In the genomic region with DNA sequence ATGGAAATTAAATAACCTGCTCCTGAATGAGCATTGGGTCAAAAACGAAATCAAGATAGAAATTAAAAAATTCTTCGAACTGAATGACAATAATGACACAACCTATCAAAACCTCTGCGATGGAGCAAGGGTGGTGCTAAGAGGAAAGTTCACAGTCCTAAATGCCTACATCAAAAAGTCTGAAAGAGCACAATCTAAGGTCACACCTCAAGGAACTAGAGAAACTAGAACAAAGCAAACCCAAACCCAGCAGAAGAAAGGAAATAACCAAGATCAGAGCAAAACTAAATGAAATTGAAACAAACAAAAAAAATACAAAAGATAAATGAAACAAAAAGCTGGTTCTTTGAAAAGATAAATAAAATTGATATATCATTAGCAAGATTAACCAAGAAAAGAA, we compare ENCODE assay signal across 8 cellular contexts. TPM values are rescaled to one million over a fixed set of nuclear protein-coding genes. Genes with fewer than 3 reads are reported as not detected.
A peak's percentile ranks its signal among the peaks of the same experiment; 100 is the strongest.
DNase-seq lines count a peak whose midpoint lies in the region; ATAC-seq and TF ChIP-seq lines count a peak whose summit lies in the region.
"Not testable (repeated sequence)": the region's sequence is repeated elsewhere in the genome, so short reads cannot be mapped to it uniquely, and the experiment has no call there.

No MANE protein-coding gene starts in this region.

- not testable (repeated sequence) for H3K27ac ChIP-seq in HEK293 (ENCODE audit: extremely low read depth, low read depth, low read length)
- H3K27ac ChIP-seq in naive thymus-derived CD4-positive, alpha-beta T cell (ENCODE audit: low read depth, low read length) = peak overlapping the region; percentile 33

- H3K27me3 ChIP-seq in naive thymus-derived CD4-positive, alpha-beta T cell (ENCODE audit: control insufficient read depth in 2 of 2, insufficient read depth in 2 of 2, low read length in 2 of 2) = not testable (repeated sequence)

- peak; percentile 57 for ATAC-seq in activated CD4-positive, alpha-beta T cell treated with anti-CD3 and anti-CD28 coated beads for 36 hours
- ATAC-seq in activated CD8-positive, alpha-beta memory T cell treated with anti-CD3 and anti-CD28 coated beads, Interleukin-2, amount 10 ng/mL, durations not matched to agents 7 days and 5 days; stimulated activated effector memory CD8-positive, alpha-beta T cell treated with anti-CD3 and anti-CD28 coated beads, Interleukin-12 subunit alpha, Interleukin-12 subunit beta, amount 100 ng/mL, for 72 hours: not testable (repeated sequence)
- peak; percentile 77 for ATAC-seq in activated naive CD8-positive, alpha-beta T cell treated with anti-CD3 and anti-CD28 coated beads, Interleukin-2, amount 50 U/mL, for 24 hours
- peak; percentile 54 for ATAC-seq in naive thymus-derived CD4-positive, alpha-beta T cell

- intact Hi-C loops in CD14-positive monocyte (cut with micrococcal nuclease); activated CD4-positive, alpha-beta T cell treated with anti-CD3 and anti-CD28 coated beads for 36 hours (cut with DNase I, micrococcal nuclease): not testable (repeated sequence)
- intact Hi-C loops in activated naive CD4-positive, alpha-beta T cell treated with anti-CD3 and anti-CD28 coated beads for 36 hours (cut with micrococcal nuclease) = loop anchor here (1.0 kb wide), 1 partner anchor 8 kb away; no protein-coding TSS in a partner anchor
- intact Hi-C loops in naive thymus-derived CD4-positive, alpha-beta T cell (cut with micrococcal nuclease) = loop anchor here (1.0 kb wide), 5 partner anchors 8 to 40 kb away; a partner anchor contains a TSS

- H3K36me3 Mint-ChIP-seq in CD14-positive monocyte = peaks cover 15 to 22% of the 10 kb centered on the region in 2 donors
- peaks cover 30% of the 10 kb centered on the region for H3K36me3 Mint-ChIP-seq in activated CD4-positive, alpha-beta T cell treated with anti-CD3 and anti-CD28 coated beads for 36 hours (ENCODE audit: low read depth)
- peaks cover 43% of the 10 kb centered on the region for H3K36me3 Mint-ChIP-seq in activated CD8-positive, alpha-beta memory T cell treated with anti-CD3 and anti-CD28 coated beads, Interleukin-2, amount 10 ng/mL, durations not matched to agents 7 days and 5 days
- peaks cover 13% of the 10 kb centered on the region for H3K36me3 Mint-ChIP-seq in activated naive CD4-positive, alpha-beta T cell treated with anti-CD3 and anti-CD28 coated beads for 36 hours (ENCODE audit: low read depth)
- H3K36me3 Mint-ChIP-seq in activated naive CD8-positive, alpha-beta T cell treated with anti-CD3 and anti-CD28 coated beads, Interleukin-2, amount 50 U/mL, for 24 hours (ENCODE audit: low read depth) = peaks cover 49% of the 10 kb centered on the region
- peaks cover 4 to 34% (median 6%) of the 10 kb centered on the region in 5 donors for H3K36me3 Mint-ChIP-seq in naive thymus-derived CD4-positive, alpha-beta T cell
- peaks cover 22% of the 10 kb centered on the region for H3K36me3 Mint-ChIP-seq in stimulated activated effector memory CD8-positive, alpha-beta T cell treated with anti-CD3 and anti-CD28 coated beads, Interleukin-12 subunit alpha, Interleukin-12 subunit beta, amount 100 ng/mL, for 72 hours

- H3K4me3 Mint-ChIP-seq in CD14-positive monocyte = not testable (repeated sequence)
- peak overlapping the region; percentile 61 for H3K4me3 Mint-ChIP-seq in activated CD4-positive, alpha-beta T cell treated with anti-CD3 and anti-CD28 coated beads for 36 hours
- peak overlapping the region; percentile 73 for H3K4me3 Mint-ChIP-seq in activated CD8-positive, alpha-beta memory T cell treated with anti-CD3 and anti-CD28 coated beads, Interleukin-2, amount 10 ng/mL, durations not matched to agents 7 days and 5 days
- peak overlapping the region; percentile 63 for H3K4me3 Mint-ChIP-seq in activated naive CD4-positive, alpha-beta T cell treated with anti-CD3 and anti-CD28 coated beads for 36 hours
- peak overlapping the region; percentile 76 for H3K4me3 Mint-ChIP-seq in activated naive CD8-positive, alpha-beta T cell treated with anti-CD3 and anti-CD28 coated beads, Interleukin-2, amount 50 U/mL, for 24 hours
- peak overlapping the region; percentile 8 to 84 (median 72) for H3K4me3 Mint-ChIP-seq in naive thymus-derived CD4-positive, alpha-beta T cell
- H3K4me3 Mint-ChIP-seq in stimulated activated effector memory CD8-positive, alpha-beta T cell treated with anti-CD3 and anti-CD28 coated beads, Interleukin-12 subunit alpha, Interleukin-12 subunit beta, amount 100 ng/mL, for 72 hours = peak overlapping the region; percentile 56

- DNase-seq in CD14-positive monocyte (ENCODE audit: low spot score); activated CD4-positive, alpha-beta T cell treated with anti-CD3 and anti-CD28 coated beads for 36 hours; activated CD8-positive, alpha-beta memory T cell treated with anti-CD3 and anti-CD28 coated beads, Interleukin-2, amount 10 ng/mL, durations not matched to agents 7 days and 5 days; activated naive CD8-positive, alpha-beta T cell treated with anti-CD3 and anti-CD28 coated beads, Interleukin-2, amount 50 U/mL, for 24 hours; stimulated activated effector memory CD8-positive, alpha-beta T cell treated with anti-CD3 and anti-CD28 coated beads, Interleukin-12 subunit alpha, Interleukin-12 subunit beta, amount 100 ng/mL, for 72 hours (ENCODE audit: low spot score in 2 of 2): not testable (repeated sequence)
- DNase-seq in activated naive CD4-positive, alpha-beta T cell treated with anti-CD3 and anti-CD28 coated beads for 36 hours = peak; percentile 35
- peak in 7 of 9 donors; percentile 31 to 69 (median 48) for DNase-seq in naive thymus-derived CD4-positive, alpha-beta T cell

- not testable (repeated sequence) for H3K4me3 ChIP-seq in HEK293 (ENCODE audit: low read depth, low read length); naive thymus-derived CD4-positive, alpha-beta T cell (ENCODE audit: low read length)

- H3K27ac Mint-ChIP-seq in CD14-positive monocyte = peak overlapping the region in 5 of 7 donors; percentile 10 to 84 (median 70)
- peak overlapping the region; percentile 71 for H3K27ac Mint-ChIP-seq in activated CD4-positive, alpha-beta T cell treated with anti-CD3 and anti-CD28 coated beads for 36 hours
- peak overlapping the region; percentile 80 for H3K27ac Mint-ChIP-seq in activated CD8-positive, alpha-beta memory T cell treated with anti-CD3 and anti-CD28 coated beads, Interleukin-2, amount 10 ng/mL, durations not matched to agents 7 days and 5 days
- peak overlapping the region; percentile 18 for H3K27ac Mint-ChIP-seq in activated naive CD4-positive, alpha-beta T cell treated with anti-CD3 and anti-CD28 coated beads for 36 hours
- H3K27ac Mint-ChIP-seq in activated naive CD8-positive, alpha-beta T cell treated with anti-CD3 and anti-CD28 coated beads, Interleukin-2, amount 50 U/mL, for 24 hours = peak overlapping the region; percentile 85
- H3K27ac Mint-ChIP-seq in naive thymus-derived CD4-positive, alpha-beta T cell = peak overlapping the region; percentile 4 to 92 (median 77)
- peak overlapping the region; percentile 74 for H3K27ac Mint-ChIP-seq in stimulated activated effector memory CD8-positive, alpha-beta T cell treated with anti-CD3 and anti-CD28 coated beads, Interleukin-12 subunit alpha, Interleukin-12 subunit beta, amount 100 ng/mL, for 72 hours

- peaks cover 0 to 10% (median 0%) of the 10 kb centered on the region in 7 donors for H3K9me3 Mint-ChIP-seq in CD14-positive monocyte
- not testable (repeated sequence) for H3K9me3 Mint-ChIP-seq in activated CD4-positive, alpha-beta T cell treated with anti-CD3 and anti-CD28 coated beads for 36 hours (ENCODE audit: low read depth); activated CD8-positive, alpha-beta memory T cell treated with anti-CD3 and anti-CD28 coated beads, Interleukin-2, amount 10 ng/mL, durations not matched to agents 7 days and 5 days (ENCODE audit: low read depth); activated naive CD4-positive, alpha-beta T cell treated with anti-CD3 and anti-CD28 coated beads for 36 hours; stimulated activated effector memory CD8-positive, alpha-beta T cell treated with anti-CD3 and anti-CD28 coated beads, Interleukin-12 subunit alpha, Interleukin-12 subunit beta, amount 100 ng/mL, for 72 hours
- peaks cover 14% of the 10 kb centered on the region for H3K9me3 Mint-ChIP-seq in activated naive CD8-positive, alpha-beta T cell treated with anti-CD3 and anti-CD28 coated beads, Interleukin-2, amount 50 U/mL, for 24 hours
- peaks cover 0 to 14% (median 5%) of the 10 kb centered on the region in 11 donors for H3K9me3 Mint-ChIP-seq in naive thymus-derived CD4-positive, alpha-beta T cell

- POLR2A ChIA-PET in HEK293 (lab: Yijun Ruan, JAX) = interaction anchor here (0.7 kb wide), 1 partner anchor 385 kb away, joined by 4 read pairs; no protein-coding TSS in a partner anchor
- POLR2A ChIA-PET in activated CD4-positive, alpha-beta T cell treated with anti-CD3 and anti-CD28 coated beads for 36 hours (lab: Charles Lee) = interaction anchor here (1.1 kb wide), 1 partner anchor 69 kb away, joined by 3 read pairs; no protein-coding TSS in a partner anchor
- POLR2A ChIA-PET in naive thymus-derived CD4-positive, alpha-beta T cell (lab: Charles Lee) = not testable (repeated sequence)

- TF ChIP-seq CTCF in CD14-positive monocyte (IDR thresholded peaks at IDR 0.05); HEK293 (tag by site-specific recombination; IDR thresholded peaks at IDR 0.05): not testable (repeated sequence)

- peaks cover 90% of the 10 kb centered on the region for H3K4me1 Mint-ChIP-seq in CD14-positive monocyte
- H3K4me1 Mint-ChIP-seq in activated CD4-positive, alpha-beta T cell treated with anti-CD3 and anti-CD28 coated beads for 36 hours = peaks cover 72% of the 10 kb centered on the region
- H3K4me1 Mint-ChIP-seq in activated CD8-positive, alpha-beta memory T cell treated with anti-CD3 and anti-CD28 coated beads, Interleukin-2, amount 10 ng/mL, durations not matched to agents 7 days and 5 days = peaks cover 67% of the 10 kb centered on the region
- H3K4me1 Mint-ChIP-seq in activated naive CD4-positive, alpha-beta T cell treated with anti-CD3 and anti-CD28 coated beads for 36 hours (ENCODE audit: low read depth) = peaks cover 68% of the 10 kb centered on the region
- H3K4me1 Mint-ChIP-seq in activated naive CD8-positive, alpha-beta T cell treated with anti-CD3 and anti-CD28 coated beads, Interleukin-2, amount 50 U/mL, for 24 hours = peaks cover 87% of the 10 kb centered on the region
- H3K4me1 Mint-ChIP-seq in naive thymus-derived CD4-positive, alpha-beta T cell = peaks cover 48 to 78% (median 61%) of the 10 kb centered on the region in 7 donors
- peaks cover 74% of the 10 kb centered on the region for H3K4me1 Mint-ChIP-seq in stimulated activated effector memory CD8-positive, alpha-beta T cell treated with anti-CD3 and anti-CD28 coated beads, Interleukin-12 subunit alpha, Interleukin-12 subunit beta, amount 100 ng/mL, for 72 hours

- not testable (repeated sequence) for H3K4me1 ChIP-seq in HEK293 (ENCODE audit: control insufficient read depth, insufficient read depth, low read length)
- H3K4me1 ChIP-seq in naive thymus-derived CD4-positive, alpha-beta T cell (ENCODE audit: control insufficient read depth in 2 of 2, insufficient read depth in 2 of 2, low read length in 2 of 2) = peaks cover 16 to 23% of the 10 kb centered on the region in 2 donors

- not testable (repeated sequence) for H3K27me3 Mint-ChIP-seq in CD14-positive monocyte (ENCODE audit: low read depth in 3 of 3); activated CD4-positive, alpha-beta T cell treated with anti-CD3 and anti-CD28 coated beads for 36 hours; activated CD8-positive, alpha-beta memory T cell treated with anti-CD3 and anti-CD28 coated beads, Interleukin-2, amount 10 ng/mL, durations not matched to agents 7 days and 5 days; activated naive CD4-positive, alpha-beta T cell treated with anti-CD3 and anti-CD28 coated beads for 36 hours (ENCODE audit: low read depth); activated naive CD8-positive, alpha-beta T cell treated with anti-CD3 and anti-CD28 coated beads, Interleukin-2, amount 50 U/mL, for 24 hours; naive thymus-derived CD4-positive, alpha-beta T cell

- not testable (repeated sequence) for H3K9me3 ChIP-seq in HEK293 (ENCODE audit: control insufficient read depth, insufficient read depth, low read depth, low read length); naive thymus-derived CD4-positive, alpha-beta T cell (ENCODE audit: control insufficient read depth in 2 of 3, low read length in 3 of 3)

- not testable (repeated sequence) for H3K36me3 ChIP-seq in HEK293 (ENCODE audit: control insufficient read depth in 2 of 2, insufficient read depth in 1 of 2, low read length in 2 of 2); naive thymus-derived CD4-positive, alpha-beta T cell (ENCODE audit: control insufficient read depth in 2 of 3, insufficient read depth in 3 of 3, low read length in 3 of 3)

- CTCF ChIA-PET in HEK293 (lab: Yijun Ruan, JAX) = interaction anchor here (0.7 to 1.8 kb wide), 3 partner anchors 10 to 82 kb away, joined by 3 to 5 read pairs (median 4); no protein-coding TSS in a partner anchor
- CTCF ChIA-PET in activated CD4-positive, alpha-beta T cell treated with anti-CD3 and anti-CD28 coated beads for 36 hours (lab: Charles Lee) = interaction anchor here (1.1 to 8.4 kb wide), 3 partner anchors 15 to 123 kb away, joined by 3 to 64 read pairs (median 3); no protein-coding TSS in a partner anchor
- CTCF ChIA-PET in activated CD8-positive, alpha-beta memory T cell treated with anti-CD3 and anti-CD28 coated beads, Interleukin-2, amount 10 ng/mL, durations not matched to agents 7 days and 5 days (lab: Charles Lee) = interaction anchor here (1.9 to 4.7 kb wide), 2 partner anchors 18 to 123 kb away, joined by 8 to 21 read pairs; a partner anchor contains a TSS
- CTCF ChIA-PET in activated naive CD4-positive, alpha-beta T cell treated with anti-CD3 and anti-CD28 coated beads for 36 hours (lab: Charles Lee) = interaction anchor here (1.6 to 2.0 kb wide), 2 partner anchors 18 to 124 kb away, joined by 5 to 10 read pairs; a partner anchor contains a TSS
- CTCF ChIA-PET in naive thymus-derived CD4-positive, alpha-beta T cell (lab: Charles Lee) = not testable (repeated sequence)

RNA-seq across cellular contexts. Expression of a gene that starts 18.5 kb away (rescaled TPM):
- 10 to 100 TPM; 46.3 to 67.9 TPM for polyA plus RNA-seq in CD14-positive monocyte
- total RNA-seq in activated CD4-positive, alpha-beta T cell treated with anti-CD3 and anti-CD28 coated beads for 36 hours = 10 to 100 TPM; 28.1 to 32.3 TPM
- total RNA-seq in activated CD8-positive, alpha-beta memory T cell treated with anti-CD3 and anti-CD28 coated beads, Interleukin-2, amount 10 ng/mL, durations not matched to agents 7 days and 5 days = 100 to 1,000 TPM in 1 of 2 experiments, 10 to 100 TPM in 1; 64.9 to 131 TPM
- total RNA-seq in activated naive CD4-positive, alpha-beta T cell treated with anti-CD3 and anti-CD28 coated beads for 36 hours = 10 to 100 TPM; 19.0 to 21.1 TPM
- 10 to 100 TPM; 24.8 to 98.1 (median 30.9) TPM for total RNA-seq in naive thymus-derived CD4-positive, alpha-beta T cell
- 1 to 10 TPM; 5.7 to 5.9 TPM for polyA plus RNA-seq in naive thymus-derived CD4-positive, alpha-beta T cell

Comparison
In these comparisons a context has a peak if more than half of its experiments do, and no peak if none do; other contexts are left out.
1. H3K27ac Mint-ChIP-seq: peak in every context shown above with its lines; median percentile 85 in activated naive CD8-positive, alpha-beta T cell treated with anti-CD3 and anti-CD28 coated beads, Interleukin-2, amount 50 U/mL, for 24 hours; 80 in activated CD8-positive, alpha-beta memory T cell treated with anti-CD3 and anti-CD28 coated beads, Interleukin-2, amount 10 ng/mL, durations not matched to agents 7 days and 5 days; 77 in naive thymus-derived CD4-positive, alpha-beta T cell; 74 in stimulated activated effector memory CD8-positive, alpha-beta T cell treated with anti-CD3 and anti-CD28 coated beads, Interleukin-12 subunit alpha, Interleukin-12 subunit beta, amount 100 ng/mL, for 72 hours; 71 in activated CD4-positive, alpha-beta T cell treated with anti-CD3 and anti-CD28 coated beads for 36 hours; 70 in CD14-positive monocyte; 18 in activated naive CD4-positive, alpha-beta T cell treated with anti-CD3 and anti-CD28 coated beads for 36 hours.